Comparison of ENCODE assay signal across 21 cellular contexts in genomic region chr10:77293785-77294184, GRCh38.
DNase-seq lines count a peak whose midpoint lies in the region; ATAC-seq and TF ChIP-seq lines count a peak whose summit lies in the region.
"Had no signal": no experiment of that assay in that cellular context is flagged by ENCODE, and none has a peak within 500 bp of the region (broad histone marks: within the 10 kb centered on the region; RNA-seq: fewer than 3 reads in every experiment).

No MANE protein-coding gene starts in this region.

- no peak overlapping the region for H4K12ac ChIP-seq in trophoblast cell (ENCODE audit: low read depth, low read length)

- peaks cover 9% of the 10 kb centered on the region for H3K79me2 ChIP-seq in trophoblast cell (ENCODE audit: control insufficient read depth, insufficient read depth, low read length, poor library complexity)

- WGBS in mesenchymal stem cell, result 88% methylated on average over 7 of the region's 7 CpGs
- no CpG with 5 or more reads among the region's 7 CpGs for WGBS in trophoblast cell (ENCODE audit: extremely low coverage, insufficient coverage, insufficient read length)

- no peak overlapping the region for H2BK15ac ChIP-seq in mesenchymal stem cell (ENCODE audit: low read depth, poor library complexity, severe bottlenecking)

- H3K27ac ChIP-seq in RWPE2 (ENCODE audit: poor library complexity, severe bottlenecking) (peak overlapping the region; percentile 99), mesenchymal stem cell (ENCODE audit: low read length, poor library complexity, severe bottlenecking) (no peak overlapping the region), trophoblast cell (ENCODE audit: low read depth, low read length) (peak overlapping the region; percentile 95)
- H3K27ac ChIP-seq: HL-60 had no signal

- H3K36me3 ChIP-seq in RWPE2 (ENCODE audit: low read depth) (no peaks in the 10 kb centered on the region), mesenchymal stem cell (ENCODE audit: control insufficient read depth in 1 of 2, insufficient read depth in 2 of 2, low read depth in 1 of 2, low read length in 2 of 2) (no peaks in the 10 kb centered on the region), trophoblast cell (ENCODE audit: control insufficient read depth in 1 of 2, insufficient read depth in 2 of 2, low read length in 2 of 2) (peaks cover 0 to 2% of the 10 kb centered on the region in 2 experiments)

- H3K4me3 ChIP-seq in RWPE2 (ENCODE audit: severe bottlenecking) (no peak overlapping the region), mesenchymal stem cell (ENCODE audit: insufficient read depth in 1 of 2, low read depth in 1 of 2, low read length in 2 of 2) (no peak overlapping the region), trophoblast cell (ENCODE audit: low read depth, low read length) (no peak overlapping the region)

- TF ChIP-seq CTCF in RWPE2 (IDR thresholded peaks at IDR 0.05; ENCODE audit: poor library complexity, severe bottlenecking), result no peak

- H2BK5ac ChIP-seq in mesenchymal stem cell (ENCODE audit: low read depth, low read length, poor library complexity, severe bottlenecking) (no peak overlapping the region), trophoblast cell (ENCODE audit: low read depth, low read length, poor library complexity) (peak overlapping the region; percentile 99)

- H3K27me3 ChIP-seq in RWPE2 (ENCODE audit: insufficient read depth, poor library complexity, severe bottlenecking) (no peaks in the 10 kb centered on the region), mesenchymal stem cell (ENCODE audit: control insufficient read depth in 1 of 2, insufficient read depth in 1 of 2, low read length in 2 of 2) (no peaks in the 10 kb centered on the region), trophoblast cell (ENCODE audit: insufficient read depth, low read length) (no peaks in the 10 kb centered on the region)

- ATAC-seq in RWPE2 (ENCODE audit: low read depth) (no peak), GM18511 (IDR thresholded peaks at IDR 0.05; ENCODE audit: unreplicated experiment) (no peak), GM18867 (IDR thresholded peaks at IDR 0.05; ENCODE audit: unreplicated experiment) (no peak)
- ATAC-seq: HepG2, Right ventricle myocardium inferior had no signal

- H2AFZ ChIP-seq in mesenchymal stem cell (ENCODE audit: low read depth, low read length), result no peak overlapping the region
- H2AFZ ChIP-seq in trophoblast cell (ENCODE audit: insufficient read depth, low read length, poor library complexity), result no peak overlapping the region

- H3K4ac ChIP-seq in mesenchymal stem cell (ENCODE audit: low read depth in 1 of 2, low read length in 2 of 2) (no peak overlapping the region), trophoblast cell (ENCODE audit: low read depth, low read length) (peak overlapping the region; percentile 13)

- peaks cover 34% of the 10 kb centered on the region for H3K4me1 ChIP-seq in RWPE2 (ENCODE audit: insufficient read depth, poor library complexity, severe bottlenecking)
- peaks cover 13% of the 10 kb centered on the region for H3K4me1 ChIP-seq in mesenchymal stem cell (ENCODE audit: control insufficient read depth, insufficient read depth, low read depth, low read length)
- peaks cover 32 to 36% of the 10 kb centered on the region in 2 experiments for H3K4me1 ChIP-seq in trophoblast cell (ENCODE audit: control insufficient read depth in 1 of 2, insufficient read depth in 2 of 2, low read length in 2 of 2)

- no peak overlapping the region for H3K23ac ChIP-seq in mesenchymal stem cell (ENCODE audit: low read length in 2 of 2)
- no peak overlapping the region for H3K23ac ChIP-seq in trophoblast cell (ENCODE audit: low read length)

- H3K14ac ChIP-seq in mesenchymal stem cell (ENCODE audit: low read length in 2 of 2) (no peak overlapping the region), trophoblast cell (ENCODE audit: low read length) (peak overlapping the region; percentile 87)

- no peak overlapping the region for H3K9ac ChIP-seq in mesenchymal stem cell (ENCODE audit: low read length)
- no peak overlapping the region for H3K9ac ChIP-seq in trophoblast cell (ENCODE audit: low read length)

- H3K79me1 ChIP-seq in mesenchymal stem cell (replicated peaks; ENCODE audit: low read length, poor library complexity, severe bottlenecking), result peaks cover 9% of the 10 kb centered on the region
- H3K79me1 ChIP-seq in trophoblast cell (ENCODE audit: low read length), result peaks cover 40% of the 10 kb centered on the region

- no peaks in the 10 kb centered on the region for H3K9me3 ChIP-seq in RWPE2 (ENCODE audit: severe bottlenecking)
- no peaks in the 10 kb centered on the region for H3K9me3 ChIP-seq in mesenchymal stem cell (ENCODE audit: control insufficient read depth, low read length)
- no peaks in the 10 kb centered on the region for H3K9me3 ChIP-seq in trophoblast cell (ENCODE audit: insufficient read depth, low read depth, low read length)

- no peak overlapping the region for H4K91ac ChIP-seq in mesenchymal stem cell (ENCODE audit: low read length)
- H4K91ac ChIP-seq in trophoblast cell (ENCODE audit: low read depth, low read length), result peak overlapping the region; percentile 77

- H3K18ac ChIP-seq in mesenchymal stem cell (ENCODE audit: low read depth in 1 of 2, low read length in 2 of 2) (peak overlapping the region in 1 of 2 experiments; percentile 68), trophoblast cell (ENCODE audit: low read length) (peak overlapping the region; percentile 11)

- DNase-seq in EH (ENCODE audit: low read depth) (peak; percentile 34), RWPE2 (ENCODE audit: low spot score) (no peak), mesenchymal stem cell (no peak), trophoblast cell (no peak), C1 segment of cervical spinal cord (lab: John Stamatoyannopoulos, UW) (no peak)
- no peak for DNase-seq in activated CD8-positive, alpha-beta memory T cell treated with anti-CD3 and anti-CD28 coated beads, Interleukin-2, amount 50 U/mL, for 4 hours
- DNase-seq: GOT3, KBM-7, NCI-H1092, NCI-H1436, NCI-H2029, NCI-H2171, NCI-H345, NCI-H524, NCI-H82, OCI-M1 had no signal

- H2AK5ac ChIP-seq in mesenchymal stem cell (ENCODE audit: low read length, severe bottlenecking) (peak overlapping the region; percentile 98), trophoblast cell (ENCODE audit: low read length) (peak overlapping the region; percentile 24)

- no peak overlapping the region for H2BK120ac ChIP-seq in mesenchymal stem cell (ENCODE audit: low read depth, low read length)
- peak overlapping the region; percentile 73 for H2BK120ac ChIP-seq in trophoblast cell (ENCODE audit: insufficient read depth, low read length, poor library complexity)

- H3K4me2 ChIP-seq in mesenchymal stem cell (ENCODE audit: low read length, poor library complexity, severe bottlenecking) (no peak overlapping the region), trophoblast cell (ENCODE audit: low read length) (no peak overlapping the region)

- H4K8ac ChIP-seq in mesenchymal stem cell (ENCODE audit: low read length) (no peak overlapping the region), trophoblast cell (ENCODE audit: low read depth, low read length) (peak overlapping the region; percentile 17)

- H2BK12ac ChIP-seq in mesenchymal stem cell (ENCODE audit: low read length in 2 of 2), result peak overlapping the region; percentile 14 to 91
- peak overlapping the region; percentile 72 for H2BK12ac ChIP-seq in trophoblast cell (ENCODE audit: low read length)
